ENCODE assay signal across 13 cellular contexts in genomic region chr9:19782005-19782404, GRCh38. TPM values are rescaled to one million over a fixed set of nuclear protein-coding genes. Genes with fewer than 3 reads are reported as not detected.
A peak's percentile ranks its signal among the peaks of the same experiment; 100 is the strongest.
DNase-seq lines count a peak whose midpoint lies in the region; ATAC-seq lines count a peak whose summit lies in the region.
"Had no signal": no experiment of that assay in that cellular context is flagged by ENCODE, and none has a peak within 500 bp of the region (broad histone marks: within the 10 kb centered on the region; RNA-seq: fewer than 3 reads in every experiment).

No MANE protein-coding gene starts in this region.

- no peaks in the 10 kb centered on the region for H3K4me1 Mint-ChIP-seq in activated CD4-positive, alpha-beta T cell treated with anti-CD3 and anti-CD28 coated beads for 36 hours
- H3K4me1 Mint-ChIP-seq: CD8-positive, alpha-beta memory T cell; naive thymus-derived CD4-positive, alpha-beta T cell had no signal

- H3K4me3 ChIP-seq in mesendoderm (ENCODE audit: low read length) = no peak overlapping the region

- H3K27ac ChIP-seq in caudate nucleus (ENCODE audit: low read depth, low read length) = peak overlapping the region; percentile 2
- H3K27ac ChIP-seq in mesendoderm (ENCODE audit: low read depth, low read length) = no peak overlapping the region

- no peak overlapping the region for H3K18ac ChIP-seq in mesendoderm (ENCODE audit: low read length)

- intact Hi-C loops in activated CD4-positive, alpha-beta T cell treated with anti-CD3 and anti-CD28 coated beads for 36 hours (cut with DNase I, micrococcal nuclease) = no loop called here

- H3K79me1 ChIP-seq in mesendoderm (ENCODE audit: low read length) = no peaks in the 10 kb centered on the region

- H3K56ac ChIP-seq in mesendoderm (ENCODE audit: low read length) = no peak overlapping the region

- ATAC-seq in activated CD4-positive, alpha-beta T cell treated with anti-CD3 and anti-CD28 coated beads for 36 hours = no peak
- no peak for ATAC-seq in HG02938 (IDR thresholded peaks at IDR 0.05; ENCODE audit: unreplicated experiment)
- ATAC-seq: naive thymus-derived CD4-positive, alpha-beta T cell had no signal

- no peak overlapping the region for H4K8ac ChIP-seq in mesendoderm (ENCODE audit: low read depth, low read length)

- no peaks in the 10 kb centered on the region for H3K36me3 Mint-ChIP-seq in activated CD4-positive, alpha-beta T cell treated with anti-CD3 and anti-CD28 coated beads for 36 hours (ENCODE audit: low read depth)
- H3K36me3 Mint-ChIP-seq: CD8-positive, alpha-beta memory T cell; naive thymus-derived CD4-positive, alpha-beta T cell had no signal

- H3K4me1 ChIP-seq in mesendoderm (ENCODE audit: control insufficient read depth, low read depth, low read length) = no peaks in the 10 kb centered on the region

- no peak overlapping the region for H4K5ac ChIP-seq in mesendoderm (ENCODE audit: low read length)

- H2BK120ac ChIP-seq in mesendoderm (ENCODE audit: low read depth, low read length) = no peak overlapping the region

- H3K27me3 ChIP-seq in mesendoderm (ENCODE audit: insufficient read depth, low read length, poor library complexity) = no peaks in the 10 kb centered on the region

- CTCF ChIA-PET in activated CD4-positive, alpha-beta T cell treated with anti-CD3 and anti-CD28 coated beads for 36 hours (lab: Charles Lee) = no interaction called here

- H3K4me2 ChIP-seq in mesendoderm (ENCODE audit: low read length) = no peak overlapping the region

- H3K36me3 ChIP-seq in mesendoderm (ENCODE audit: control insufficient read depth, insufficient read depth, low read length) = no peaks in the 10 kb centered on the region

- peak; percentile 8 for DNase-seq in HCEC 1CT
- peak; percentile 1 for DNase-seq in NCI-H460 (ENCODE audit: extremely low read depth, low read depth)
- peak in 12 of 61 donors; percentile 6 to 44 (median 30) for DNase-seq in caudate nucleus (lab: John Stamatoyannopoulos, UW)
- peak; percentile 44 for DNase-seq in mesendoderm
- DNase-seq in SIG-M5 treated with dmso at 0.1 percent for 504 hours (lab: John Stamatoyannopoulos, UW; ENCODE audit: unreplicated experiment) = no peak
- DNase-seq in activated CD4-positive, alpha-beta T cell treated with anti-CD3 and anti-CD28 coated beads for 36 hours = no peak
- DNase-seq: CD8-positive, alpha-beta memory T cell; naive thymus-derived CD4-positive, alpha-beta T cell; NCI-H1105 treated with DMSO at 0.1 percent for 48 hours; NK-92 treated with Interleukin-12 subunit alpha and Interleukin-12 subunit beta, amount 100 ng/mL, for 24 hours had no signal

- no peak overlapping the region for H3K27ac Mint-ChIP-seq in activated CD4-positive, alpha-beta T cell treated with anti-CD3 and anti-CD28 coated beads for 36 hours
- H3K27ac Mint-ChIP-seq: CD8-positive, alpha-beta memory T cell; naive thymus-derived CD4-positive, alpha-beta T cell; T-helper 1 cell treated with Interleukin-12 subunit alpha and Interleukin-12 subunit beta and Interleukin-4 antibody, amounts not matched to agents 30 μg/mL and 1 μg/mL, for 36 hours had no signal

- no peaks in the 10 kb centered on the region for H3K9me3 Mint-ChIP-seq in activated CD4-positive, alpha-beta T cell treated with anti-CD3 and anti-CD28 coated beads for 36 hours (ENCODE audit: low read depth)
- H3K9me3 Mint-ChIP-seq: T-helper 1 cell treated with Interleukin-12 subunit alpha and Interleukin-12 subunit beta and Interleukin-4 antibody, amounts not matched to agents 30 μg/mL and 1 μg/mL, for 36 hours had no signal

- POLR2A ChIA-PET in activated CD4-positive, alpha-beta T cell treated with anti-CD3 and anti-CD28 coated beads for 36 hours (lab: Charles Lee) = no interaction called here

- H3K9ac ChIP-seq in mesendoderm (ENCODE audit: low read length) = no peak overlapping the region

- no peak overlapping the region for H2AK5ac ChIP-seq in mesendoderm (ENCODE audit: low read length)

- no peaks in the 10 kb centered on the region for H3K79me2 ChIP-seq in mesendoderm (ENCODE audit: control insufficient read depth, insufficient read depth, low read length)

- no CpG with 5 or more reads among the region's 3 CpGs for WGBS in mesendoderm (ENCODE audit: extremely low coverage, insufficient coverage, low lambda C conversion rate)

- no peak overlapping the region for H3K4ac ChIP-seq in mesendoderm (ENCODE audit: low read depth, low read length)

- no peak overlapping the region for H3K4me3 Mint-ChIP-seq in activated CD4-positive, alpha-beta T cell treated with anti-CD3 and anti-CD28 coated beads for 36 hours
- H3K4me3 Mint-ChIP-seq: CD8-positive, alpha-beta memory T cell; naive thymus-derived CD4-positive, alpha-beta T cell; T-helper 1 cell treated with Interleukin-12 subunit alpha and Interleukin-12 subunit beta and Interleukin-4 antibody, amounts not matched to agents 30 μg/mL and 1 μg/mL, for 36 hours had no signal

- no peak overlapping the region for H3K23ac ChIP-seq in mesendoderm (ENCODE audit: low read length)

- H2BK15ac ChIP-seq in mesendoderm (replicated peaks; ENCODE audit: low read depth) = no peak overlapping the region

- no peak overlapping the region for H2BK5ac ChIP-seq in mesendoderm (ENCODE audit: low read length)

- H3K27me3 Mint-ChIP-seq in activated CD4-positive, alpha-beta T cell treated with anti-CD3 and anti-CD28 coated beads for 36 hours = peaks cover 14% of the 10 kb centered on the region

RNA-seq across cellular contexts. Expression of gene SLC24A2, which starts 6.8 kb away (rescaled TPM):
- total RNA-seq in NCI-H460 (2014; rRNA removed; shearing (Covaris generic)) = not detected in 2 replicates
- not detected in 2 replicates for polyA plus RNA-seq in NCI-H460 (2014; cell fraction: nucleus; rRNA removed)
- 0.11 TPM for polyA plus RNA-seq in mesendoderm (2013, experiment 1 of 2)
- 0.14 TPM for polyA plus RNA-seq in mesendoderm (2013, experiment 2 of 2)
- total RNA-seq in activated CD4-positive, alpha-beta T cell treated with anti-CD3 and anti-CD28 coated beads for 36 hours = not detected
- total RNA-seq: activated CD8-positive, alpha-beta memory T cell treated with anti-CD3 and anti-CD28 coated beads for 36 hours; CD8-positive, alpha-beta memory T cell had no signal
- polyA plus RNA-seq: CD8-positive, alpha-beta memory T cell; naive thymus-derived CD4-positive, alpha-beta T cell had no signal

Comparison
In these comparisons a context has a peak if more than half of its experiments do, and no peak if none do; other contexts are left out.
1. DNase-seq: peak in HCEC 1CT (single experiment), NCI-H460 (single experiment) and mesendoderm (single experiment); none in SIG-M5 treated with dmso at 0.1 percent for 504 hours (single experiment) and activated CD4-positive, alpha-beta T cell treated with anti-CD3 and anti-CD28 coated beads for 36 hours (single experiment).